ENCODE assay signal across 27 cellular contexts in genomic region chr1:62283361-62283760, GRCh38. TPM values are rescaled to one million over a fixed set of nuclear protein-coding genes. Genes with fewer than 3 reads are reported as not detected.
"Had no signal": no experiment of that assay in that cellular context is flagged by ENCODE, and none has a peak within 500 bp of the region (broad histone marks: within the 10 kb centered on the region; RNA-seq: fewer than 3 reads in every experiment).

No MANE protein-coding gene starts in this region.

- H3K9me3 ChIP-seq: body of pancreas, mucosa of descending colon, neutrophil, pancreas, tibial artery, vagina had no signal

- H3K9me3 Mint-ChIP-seq: activated naive CD4-positive, alpha-beta T cell treated with anti-CD3 and anti-CD28 coated beads, Interleukin-2, amount 50 U/mL, for 24 hours; dendritic cell treated with granulocyte-macrophage colony-stimulating factor and Interleukin-4, amounts not matched to agents 40 ng/mL and 50 ng/mL, for 4 days; stimulated activated naive CD8-positive, alpha-beta T cell treated with anti-CD3 and anti-CD28 coated beads, Interleukin-15, Interleukin-2, amounts not matched to agents 100 ng/mL and 50 ng/mL, for 24 hours had no signal

- H3K36me3 ChIP-seq: neutrophil, tibial artery, vagina had no signal

- H3K36me3 Mint-ChIP-seq: activated CD8-positive, alpha-beta memory T cell treated with anti-CD3 and anti-CD28 coated beads, Interleukin-2, amount 10 ng/mL, durations not matched to agents 7 days and 5 days; activated naive CD4-positive, alpha-beta T cell treated with anti-CD3 and anti-CD28 coated beads, Interleukin-2, amount 50 U/mL, for 24 hours had no signal

- H3K27me3 ChIP-seq: body of pancreas, neutrophil, pancreas, vagina had no signal

- DNase-seq: activated CD4-positive, alpha-beta T cell treated with anti-CD3 and anti-CD28 coated beads, Interleukin-2, amount 10 ng/mL, durations not matched to agents 7 days and 5 days; activated CD4-positive, CD25-positive, alpha-beta regulatory T cell treated with anti-CD3 and anti-CD28 coated beads, Interleukin-2, amount 50 U/mL, for 72 hours; activated CD8-positive, alpha-beta memory T cell treated with anti-CD3 and anti-CD28 coated beads, Interleukin-2, amount 10 ng/mL, durations not matched to agents 7 days and 5 days; activated CD8-positive, alpha-beta T cell treated with anti-CD3 and anti-CD28 coated beads for 36 hours; activated gamma-delta T cell; activated T-cell treated with anti-CD3 and anti-CD28 coated beads for 4 hours; anterior cingulate cortex; body of pancreas; effector CD8-positive, alpha-beta T cell; hippocampal formation; mucosa of descending colon; pancreas; right cardiac atrium; stimulated activated CD4-positive, alpha-beta T cell treated with anti-CD3 and anti-CD28 coated beads, Interleukin-1b, Interleukin-23, amount 100 ng/mL, for 48 hours; substantia nigra; SW 1271; T-helper 2 cell; tibial artery; WERI-Rb-1 had no signal

- H3K4me3 ChIP-seq: body of pancreas, mucosa of descending colon, pancreas, tibial artery, vagina had no signal

- H3K4me1 Mint-ChIP-seq: activated CD4-positive, alpha-beta T cell treated with anti-CD3 and anti-CD28 coated beads, Interleukin-2, amount 10 ng/mL, durations not matched to agents 7 days and 5 days; activated CD8-positive, alpha-beta memory T cell treated with anti-CD3 and anti-CD28 coated beads, Interleukin-2, amount 10 ng/mL, durations not matched to agents 7 days and 5 days; activated naive CD4-positive, alpha-beta T cell treated with anti-CD3 and anti-CD28 coated beads, Interleukin-2, amount 50 U/mL, for 24 hours had no signal

- H3K4me3 Mint-ChIP-seq: activated CD4-positive, alpha-beta T cell treated with anti-CD3 and anti-CD28 coated beads, Interleukin-2, amount 10 ng/mL, durations not matched to agents 7 days and 5 days; activated CD8-positive, alpha-beta memory T cell treated with anti-CD3 and anti-CD28 coated beads, Interleukin-2, amount 10 ng/mL, durations not matched to agents 7 days and 5 days; activated CD8-positive, alpha-beta T cell treated with anti-CD3 and anti-CD28 coated beads for 36 hours; activated naive CD4-positive, alpha-beta T cell treated with anti-CD3 and anti-CD28 coated beads, Interleukin-2, amount 50 U/mL, for 24 hours; dendritic cell treated with granulocyte-macrophage colony-stimulating factor and Interleukin-4, amounts not matched to agents 40 ng/mL and 50 ng/mL, for 4 days; stimulated activated naive CD8-positive, alpha-beta T cell treated with anti-CD3 and anti-CD28 coated beads, Interleukin-15, Interleukin-2, amounts not matched to agents 100 ng/mL and 50 ng/mL, for 24 hours had no signal

- H3K27ac ChIP-seq: body of pancreas, neutrophil, pancreas, tibial artery, vagina, WERI-Rb-1 had no signal

- H3K27ac Mint-ChIP-seq: activated CD4-positive, alpha-beta T cell treated with anti-CD3 and anti-CD28 coated beads, Interleukin-2, amount 10 ng/mL, durations not matched to agents 7 days and 5 days; activated CD8-positive, alpha-beta memory T cell treated with anti-CD3 and anti-CD28 coated beads, Interleukin-2, amount 10 ng/mL, durations not matched to agents 7 days and 5 days; activated CD8-positive, alpha-beta T cell treated with anti-CD3 and anti-CD28 coated beads for 36 hours; activated naive CD4-positive, alpha-beta T cell treated with anti-CD3 and anti-CD28 coated beads, Interleukin-2, amount 50 U/mL, for 24 hours; dendritic cell treated with granulocyte-macrophage colony-stimulating factor and Interleukin-4, amounts not matched to agents 40 ng/mL and 50 ng/mL, for 4 days; stimulated activated naive CD8-positive, alpha-beta T cell treated with anti-CD3 and anti-CD28 coated beads, Interleukin-15, Interleukin-2, amounts not matched to agents 100 ng/mL and 50 ng/mL, for 24 hours had no signal

RNA-seq across cellular contexts. Expression of gene KANK4, which starts 35.9 kb away (rescaled TPM):
- total RNA-seq: activated CD4-positive, alpha-beta T cell treated with anti-CD3 and anti-CD28 coated beads, Interleukin-2, amount 10 ng/mL, durations not matched to agents 7 days and 5 days; activated CD8-positive, alpha-beta memory T cell treated with anti-CD3 and anti-CD28 coated beads, Interleukin-2, amount 10 ng/mL, durations not matched to agents 7 days and 5 days; activated CD8-positive, alpha-beta T cell treated with anti-CD3 and anti-CD28 coated beads for 36 hours; endothelial cell of umbilical vein; esophagus mucosa; pulmonary artery endothelial cell had no signal
